In genomic region chr6:151390276-151391020, GRCh38 we compare ENCODE assay signal across 1 cellular context.
TF ChIP-seq lines count a peak whose summit lies in the region.

No MANE protein-coding gene starts in this region.

TF ChIP-seq in GM12878, 131 proteins besides CTCF, POLR2A, EP300 and RAD21 (continued from another document):
- TF ChIP-seq PML (IDR thresholded peaks at IDR 0.05; ENCODE audit: low read length): 0 out of 2 replicates have a peak, but pooled peaks have one; percentile 36
TF ChIP-seq in GM12878: peak in this region for 33.
